ENCODE assay signal across 26 cellular contexts in genomic region chr12:124780752-124781685, GRCh38.
DNase-seq lines count a peak whose midpoint lies in the region; ATAC-seq, FAIRE-seq and TF ChIP-seq lines count a peak whose summit lies in the region.
"Had no signal": no experiment of that assay in that cellular context is flagged by ENCODE, and none has a peak within 500 bp of the region (broad histone marks: within the 10 kb centered on the region; RNA-seq: fewer than 3 reads in every experiment).

No MANE protein-coding gene starts in this region.

- BruUV-seq in K562 (replicated peaks; lab: Mats Ljungman, UMichigan) = no TSS peak

- no peaks in the 10 kb centered on the region for H4K20me1 ChIP-seq in K562 (replicated peaks; ENCODE audit: control insufficient read depth, insufficient read depth, low read length)

- H3K9me1 ChIP-seq in K562 (ENCODE audit: control insufficient read depth, insufficient read depth, low read length) = peaks cover 2% of the 10 kb centered on the region

- WGBS in K562 (ENCODE audit: insufficient coverage, low coverage, missing lambda C conversion rate) = 91% methylated on average over 15 of the region's 16 CpGs

- no peak for TF ChIP-seq RAD21 in K562 (CRISPR knock-in tag; conservative IDR thresholded peaks at IDR 0.05 in 1 of 2, IDR thresholded peaks at IDR 0.05 in 1 of 2)

- CTCF ChIA-PET in K562 (lab: Yijun Ruan, JAX; ENCODE audit: low intra/inter-chr PET ratio) = no interaction called here

- ATAC-seq in K562 = no peak
- ATAC-seq in GM19452 (IDR thresholded peaks at IDR 0.05; ENCODE audit: unreplicated experiment) = no peak
- ATAC-seq: activated CD4-positive, alpha-beta T cell treated with anti-CD3 and anti-CD28 coated beads for 36 hours; left lobe of liver had no signal

- DNase-seq in G401 (ENCODE audit: low spot score) (peak; percentile 75), NT2/D1 (ENCODE audit: low read depth, low spot score) (no peak), K562 (ENCODE audit: extremely low read depth in 1 of 4, low spot score in 3 of 4) (no peak), left ventricle myocardium inferior (no peak), HT-29 (ENCODE audit: low spot score) (no peak), NCI-H774 (lab: John Stamatoyannopoulos, UW) (no peak), A172 (ENCODE audit: low spot score) (no peak)
- DNase-seq: activated CD4-positive, alpha-beta T cell treated with anti-CD3 and anti-CD28 coated beads for 36 hours; activated naive CD4-positive, alpha-beta T cell treated with anti-CD3 and anti-CD28 coated beads, Interleukin-2, amount 50 U/mL, for 16 hours; amniotic stem cell; EL; HCEC 1CT; NCI-H1092; NCI-H1694; NCI-H446 treated with DMSO at 0.1 percent for 48 hours; OCI-M1; SHP77 treated with DMSO at 0.1 percent for 48 hours; stimulated activated CD4-positive, alpha-beta T cell treated with anti-CD3 and anti-CD28 coated beads, Interleukin-4, amount 100 ng/mL, for 24 hours; SW 1271 had no signal

- no peak for TF ChIP-seq EP300 in K562 (IDR thresholded peaks at IDR 0.05; ENCODE audit: low read length)

- in situ Hi-C loops in G401 (cut with HindIII; ENCODE audit: low sequenced_read_pairs) (no loop called here), K562 (cut with MboI) (no loop called here)

- peak overlapping the region; percentile 23 for H3K9ac ChIP-seq in NT2/D1 (ENCODE audit: insufficient read length, low read depth)
- peak overlapping the region in 1 of 2 experiments; percentile 59; a peak in 2 of 4 replicates for H3K9ac ChIP-seq in K562 (ENCODE audit: insufficient read depth in 1 of 2, low read depth in 2 of 2, low read length in 2 of 2)

- POLR2A ChIA-PET in K562 (lab: Yijun Ruan, JAX) = no interaction called here

- intact Hi-C loops in K562 (cut with micrococcal nuclease) = no loop called here
- intact Hi-C loops in left ventricle myocardium inferior (cut with micrococcal nuclease) = no loop called here

- H3K27me3 ChIP-seq in NT2/D1 (ENCODE audit: insufficient read depth, insufficient read length) (no peaks in the 10 kb centered on the region), K562 (ENCODE audit: control insufficient read depth in 2 of 2, insufficient read depth in 2 of 2, low read length in 2 of 2) (no peaks in the 10 kb centered on the region), left ventricle myocardium inferior (ENCODE audit: low read depth) (no peaks in the 10 kb centered on the region)
- H3K27me3 ChIP-seq: neutrophil, tibial artery, vagina had no signal

- H3K9me3 ChIP-seq in NT2/D1 (ENCODE audit: insufficient read depth, low read length) (no peaks in the 10 kb centered on the region), K562 (replicated peaks; ENCODE audit: control insufficient read depth, insufficient read depth, low read depth, low read length) (no peaks in the 10 kb centered on the region), left ventricle myocardium inferior (replicated peaks) (no peaks in the 10 kb centered on the region)
- H3K9me3 ChIP-seq: neutrophil, tibial artery, vagina had no signal

- H3K27ac ChIP-seq in K562 (ENCODE audit: extremely low read depth, low read depth, low read length) = no peak overlapping the region
- H3K27ac ChIP-seq in left ventricle myocardium inferior (replicated peaks) = peak overlapping the region; percentile 36
- H3K27ac ChIP-seq: neutrophil, tibial artery, vagina had no signal

- no peak overlapping the region for H2AFZ ChIP-seq in K562 (ENCODE audit: low read depth, low read length)

- TF ChIP-seq CTCF in K562 (IDR thresholded peaks at IDR 0.05 in 2 of 3, conservative IDR thresholded peaks at IDR 0.05 in 1 of 3; ENCODE audit: insufficient read depth in 2 of 3, low read depth in 1 of 3, low read length in 3 of 3) (no peak), left ventricle myocardium inferior (IDR thresholded peaks at IDR 0.05; ENCODE audit: borderline replicate concordance) (no peak)

- H3K4me1 ChIP-seq in NT2/D1 (ENCODE audit: insufficient read depth, insufficient read length) (peaks cover 6% of the 10 kb centered on the region), K562 (replicated peaks in 1 of 2; ENCODE audit: control insufficient read depth in 2 of 2, insufficient read depth in 2 of 2, low read length in 2 of 2) (peaks cover 6 to 33% of the 10 kb centered on the region in 2 experiments; a peak in 4 of 5 replicates), left ventricle myocardium inferior (peaks cover 9% of the 10 kb centered on the region)
- H3K4me1 ChIP-seq: vagina had no signal

- no peak; the same call in 1 of the 2 replicates for TF ChIP-seq POLR2A in K562 (conservative IDR thresholded peaks at IDR 0.05)

- no peak for FAIRE-seq in K562 (lab: Jason Lieb, UNC)
- FAIRE-seq: endothelial cell of umbilical vein, GM12892 had no signal

- H3K36me3 ChIP-seq in NT2/D1 (ENCODE audit: insufficient read depth, insufficient read length, low read length) (peaks cover 38% of the 10 kb centered on the region), K562 (ENCODE audit: control insufficient read depth, insufficient read depth, low read length) (peaks cover 67% of the 10 kb centered on the region; the same call in 2 of the 3 replicates), left ventricle myocardium inferior (no peaks in the 10 kb centered on the region)
- H3K36me3 ChIP-seq: neutrophil, vagina had no signal

- H3K4me2 ChIP-seq in K562 (ENCODE audit: insufficient read depth, low read length) = no peak overlapping the region

- no peak overlapping the region for H3K4me3 ChIP-seq in NT2/D1 (ENCODE audit: insufficient read length, low read depth)
- H3K4me3 ChIP-seq in K562 = no peak overlapping the region
- no peak overlapping the region for H3K4me3 ChIP-seq in left ventricle myocardium inferior
- H3K4me3 ChIP-seq: tibial artery, vagina had no signal

- H3K79me2 ChIP-seq in K562 (ENCODE audit: control insufficient read depth, insufficient read depth, low read length) = no peaks in the 10 kb centered on the region

TF ChIP-seq in K562, 482 proteins besides CTCF, POLR2A, EP300 and RAD21:
- no peak for TF ChIP-seq SMARCB1 (IDR thresholded peaks at IDR 0.05; ENCODE audit: insufficient read length, low read depth)
- no peak for TF ChIP-seq YY1 (IDR thresholded peaks at IDR 0.05; ENCODE audit: borderline replicate concordance in 1 of 3, control insufficient read depth in 1 of 3, extremely low read depth in 1 of 3, insufficient read depth in 3 of 3, insufficient read length in 1 of 3, insufficient replicate concordance in 2 of 3, low read depth in 1 of 3, low read length in 2 of 3)
- TF ChIP-seq ZNF586 (CRISPR knock-in tag; conservative IDR thresholded peaks at IDR 0.05) = no peak
- no peak for TF ChIP-seq ETS2 (tag; IDR thresholded peaks at IDR 0.05; ENCODE audit: borderline replicate concordance, poor library complexity, severe bottlenecking)
- no peak for TF ChIP-seq SRSF3 (IDR thresholded peaks at IDR 0.05; ENCODE audit: insufficient read depth, low read length)
- TF ChIP-seq POLR2G (IDR thresholded peaks at IDR 0.05; ENCODE audit: low read depth, low read length) = peak; percentile 34; the same call in 1 of the 2 replicates
